12 cellular contexts compared by ENCODE assay signal in the genomic region with DNA sequence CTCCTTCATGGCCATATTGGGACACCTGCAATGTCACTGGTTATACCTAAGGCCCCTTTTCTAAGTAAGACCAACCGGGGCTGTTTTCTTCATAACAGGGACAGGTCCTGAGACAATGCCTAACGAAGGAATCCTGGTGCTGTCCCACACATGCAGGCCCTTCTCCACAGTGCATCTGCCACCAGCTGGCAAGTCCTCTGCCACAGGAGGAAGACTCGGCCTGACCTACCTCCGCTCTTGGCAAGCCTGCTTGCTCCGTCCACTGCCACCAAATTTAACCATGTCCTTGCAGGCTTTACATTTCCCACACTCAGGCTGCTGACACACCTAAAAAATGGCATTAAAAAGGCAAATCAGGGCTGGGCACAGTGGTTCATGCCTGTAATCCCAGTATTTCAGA. TPM values are rescaled to one million over a fixed set of nuclear protein-coding genes. Genes with fewer than 3 reads are reported as not detected.
DNase-seq lines count a peak whose midpoint lies in the region; ATAC-seq lines count a peak whose summit lies in the region.
"Had no signal": no experiment of that assay in that cellular context is flagged by ENCODE, and none has a peak within 500 bp of the region (broad histone marks: within the 10 kb centered on the region; RNA-seq: fewer than 3 reads in every experiment).

No MANE protein-coding gene starts in this region.

- H3K27me3 ChIP-seq in H7 (ENCODE audit: control insufficient read depth, insufficient read depth, low read length), result no peaks in the 10 kb centered on the region

- no peak for DNase-seq in activated T-cell treated with anti-CD3 and anti-CD28 coated beads, Interleukin-2, amount 50 U/mL, for 24 hours
- DNase-seq in activated T-cell treated with anti-CD3 and anti-CD28 coated beads, Interleukin-2, amount 50 U/mL, for 4 hours, result no peak
- DNase-seq in H7 (peak; percentile 16), cerebellum (ENCODE audit: low spot score) (peak; percentile 83), hepatic stellate cell (ENCODE audit: low spot score) (no peak), DMS153 (lab: John Stamatoyannopoulos, UW) (no peak)
- DNase-seq in stimulated activated CD4-positive, alpha-beta T cell treated with anti-CD3 and anti-CD28 coated beads, Interleukin-4, amount 100 ng/mL, for 1 hour, result no peak
- DNase-seq: DMS 273 treated with DMSO at 0.1 percent for 48 hours, DMS79, KBM-7 had no signal

- peaks cover 68% of the 10 kb centered on the region for H3K36me3 ChIP-seq in H7 (replicated peaks; ENCODE audit: control insufficient read depth, insufficient read depth, low read length)

- H3K27me3 Mint-ChIP-seq in activated T-cell treated with anti-CD3 and anti-CD28 coated beads, Interleukin-2, amount 50 U/mL, for 24 hours, result no peaks in the 10 kb centered on the region
- no peaks in the 10 kb centered on the region for H3K27me3 Mint-ChIP-seq in activated T-cell treated with anti-CD3 and anti-CD28 coated beads, Interleukin-2, amount 50 U/mL, for 4 hours (ENCODE audit: low read depth)

- no peak overlapping the region for H3K4me3 ChIP-seq in H7 (ENCODE audit: insufficient read depth, low read depth, low read length)

- H3K4me1 Mint-ChIP-seq in activated T-cell treated with anti-CD3 and anti-CD28 coated beads, Interleukin-2, amount 50 U/mL, for 24 hours (ENCODE audit: low read depth), result peaks cover 1% of the 10 kb centered on the region
- H3K4me1 Mint-ChIP-seq in activated T-cell treated with anti-CD3 and anti-CD28 coated beads, Interleukin-2, amount 50 U/mL, for 4 hours (ENCODE audit: low read depth), result no peaks in the 10 kb centered on the region

- H3K9me3 Mint-ChIP-seq in activated T-cell treated with anti-CD3 and anti-CD28 coated beads, Interleukin-2, amount 50 U/mL, for 24 hours, result no peaks in the 10 kb centered on the region
- no peaks in the 10 kb centered on the region for H3K9me3 Mint-ChIP-seq in activated T-cell treated with anti-CD3 and anti-CD28 coated beads, Interleukin-2, amount 50 U/mL, for 4 hours

- H3K36me3 Mint-ChIP-seq in activated T-cell treated with anti-CD3 and anti-CD28 coated beads, Interleukin-2, amount 50 U/mL, for 24 hours (ENCODE audit: low read depth), result peaks cover 94% of the 10 kb centered on the region
- peaks cover 40% of the 10 kb centered on the region for H3K36me3 Mint-ChIP-seq in activated T-cell treated with anti-CD3 and anti-CD28 coated beads, Interleukin-2, amount 50 U/mL, for 4 hours (ENCODE audit: insufficient read depth)

- H3K27ac Mint-ChIP-seq in activated T-cell treated with anti-CD3 and anti-CD28 coated beads, Interleukin-2, amount 50 U/mL, for 24 hours, result peak overlapping the region; percentile 13

- no peak for ATAC-seq in activated T-cell treated with anti-CD3 and anti-CD28 coated beads, Interleukin-2, amount 50 U/mL, for 4 hours
- ATAC-seq: HCT116 had no signal

- H3K4me3 Mint-ChIP-seq in activated T-cell treated with anti-CD3 and anti-CD28 coated beads, Interleukin-2, amount 50 U/mL, for 24 hours, result no peak overlapping the region
- no peak overlapping the region for H3K4me3 Mint-ChIP-seq in activated T-cell treated with anti-CD3 and anti-CD28 coated beads, Interleukin-2, amount 50 U/mL, for 4 hours

RNA-seq across cellular contexts. Expression of a gene that starts 31.8 kb away (rescaled TPM):
- 100 to 1,000 TPM; 503 to 538 (median 523) TPM for total RNA-seq in activated T-cell treated with anti-CD3 and anti-CD28 coated beads, Interleukin-2, amount 50 U/mL, for 4 hours
- total RNA-seq in H7 (2014; rRNA removed; shearing (Covaris generic)), result 354 and 376 TPM in 2 replicates
- total RNA-seq in cerebellum, result 76.3 TPM

RNA-seq across cellular contexts. Expression of a gene that starts 40.0 kb away (rescaled TPM):
- 10 to 100 TPM; 74.8 to 87.5 (median 82.6) TPM for total RNA-seq in activated T-cell treated with anti-CD3 and anti-CD28 coated beads, Interleukin-2, amount 50 U/mL, for 4 hours
- total RNA-seq in H7 (2014; rRNA removed; shearing (Covaris generic)), result 0.87 and 6.2 TPM in 2 replicates
- total RNA-seq in cerebellum, result 4.9 TPM

RNA-seq across cellular contexts. Expression of a gene that starts 43.2 kb away (rescaled TPM):
- 100 to 1,000 TPM; 353 to 433 (median 355) TPM for total RNA-seq in activated T-cell treated with anti-CD3 and anti-CD28 coated beads, Interleukin-2, amount 50 U/mL, for 4 hours
- total RNA-seq in H7 (2014; rRNA removed; shearing (Covaris generic)), result 128 and 129 TPM in 2 replicates
- 42.7 TPM for total RNA-seq in cerebellum

RNA-seq across cellular contexts. Expression of a gene that starts 45.4 kb away (rescaled TPM):
- 100 to 1,000 TPM; 479 to 497 (median 489) TPM for total RNA-seq in activated T-cell treated with anti-CD3 and anti-CD28 coated beads, Interleukin-2, amount 50 U/mL, for 4 hours
- total RNA-seq in H7 (2014; rRNA removed; shearing (Covaris generic)), result 52.9 and 54.4 TPM in 2 replicates
- 17.2 TPM for total RNA-seq in cerebellum

RNA-seq across cellular contexts. Expression of a gene that starts 49.0 kb away (rescaled TPM):
- 10 to 100 TPM in 1 of 3 donors, 1 to 10 TPM in 2; 9.2 to 11.0 (median 9.2) TPM for total RNA-seq in activated T-cell treated with anti-CD3 and anti-CD28 coated beads, Interleukin-2, amount 50 U/mL, for 4 hours
- total RNA-seq in H7 (2014; rRNA removed; shearing (Covaris generic)), result 0.15 TPM in 1 of 2 replicates, not detected in the other
- total RNA-seq in cerebellum, result 0.45 TPM
- total RNA-seq: A673 had no signal

Comparison
In these comparisons a context has a peak if more than half of its experiments do, and no peak if none do; other contexts are left out.
1. DNase-seq: peak in H7 (single experiment) and cerebellum (single experiment); none in activated T-cell treated with anti-CD3 and anti-CD28 coated beads, Interleukin-2, amount 50 U/mL, for 24 hours (single experiment), activated T-cell treated with anti-CD3 and anti-CD28 coated beads, Interleukin-2, amount 50 U/mL, for 4 hours (single experiment), hepatic stellate cell (single experiment), stimulated activated CD4-positive, alpha-beta T cell treated with anti-CD3 and anti-CD28 coated beads, Interleukin-4, amount 100 ng/mL, for 1 hour (single experiment) and DMS153 (single experiment).
2. RNA of a gene that starts 40.0 kb away (total RNA-seq): 74.8 to 87.5 TPM in activated T-cell treated with anti-CD3 and anti-CD28 coated beads, Interleukin-2, amount 50 U/mL, for 4 hours; 4.9 TPM in cerebellum (single experiment) and 0.87 to 6.2 TPM in H7; every median in the first group is over 10 times any median in the second.